19 cellular contexts compared by ENCODE assay signal in the genomic region with DNA sequence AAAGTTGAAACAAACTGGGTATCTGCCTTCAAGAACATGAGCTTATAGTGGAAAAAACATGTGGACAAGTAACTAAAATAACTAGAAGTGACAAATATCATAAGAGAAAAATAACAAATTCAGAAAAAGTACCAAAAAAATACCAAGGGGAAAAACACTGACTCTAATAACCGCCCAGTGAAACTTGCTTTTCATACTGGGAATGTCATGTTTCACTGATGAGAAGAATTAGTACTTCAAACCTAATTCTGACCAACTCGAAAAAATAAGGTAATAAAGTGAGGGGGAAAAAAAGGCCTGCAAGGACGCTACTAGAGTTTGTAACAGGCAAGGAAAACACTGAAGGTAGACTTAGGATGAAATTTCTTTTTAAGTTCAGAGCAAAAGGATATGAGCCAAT.
"Had no signal": no experiment of that assay in that cellular context is flagged by ENCODE, and none has a peak within 500 bp of the region (broad histone marks: within the 10 kb centered on the region; RNA-seq: fewer than 3 reads in every experiment).

No MANE protein-coding gene starts in this region.

- H3K27ac ChIP-seq: brain microvascular endothelial cell, colonic mucosa, thyroid gland had no signal

- H3K4me3 ChIP-seq: colonic mucosa, smooth muscle cell, thyroid gland had no signal

- H3K4me1 ChIP-seq: colonic mucosa, thyroid gland had no signal

- H3K4me3 Mint-ChIP-seq: activated CD4-positive, alpha-beta memory T cell treated with anti-CD3 and anti-CD28 coated beads, Interleukin-2, amount 10 ng/mL, durations not matched to agents 7 days and 5 days; nephron had no signal

- ATAC-seq: left lobe of liver, sciatic nerve had no signal

- DNase-seq: activated CD4-positive, alpha-beta memory T cell treated with anti-CD3 and anti-CD28 coated beads, Interleukin-2, amount 10 ng/mL, durations not matched to agents 7 days and 5 days; activated CD4-positive, alpha-beta T cell treated with anti-CD3 and anti-CD28 coated beads for 48 hours; activated CD4-positive, CD25-positive, alpha-beta regulatory T cell; activated naive CD4-positive, alpha-beta T cell treated with anti-CD3 and anti-CD28 coated beads, Interleukin-2, amount 50 U/mL, for 16 hours; activated T-cell treated with anti-CD3 and anti-CD28 coated beads, Interleukin-2, amount 50 U/mL, for 1 hour; aorta; brain microvascular endothelial cell; central memory CD4-positive, alpha-beta T cell; colonic mucosa; erythroblast; foreskin melanocyte; midbrain; nucleus accumbens; stimulated activated naive CD4-positive, alpha-beta T cell; thyroid gland had no signal

- H3K36me3 ChIP-seq: brain microvascular endothelial cell, colonic mucosa, thyroid gland had no signal

- H3K9me3 ChIP-seq: colonic mucosa, thyroid gland had no signal

- H3K4me1 Mint-ChIP-seq: activated CD4-positive, alpha-beta memory T cell treated with anti-CD3 and anti-CD28 coated beads, Interleukin-2, amount 10 ng/mL, durations not matched to agents 7 days and 5 days; nephron had no signal

- H3K27me3 Mint-ChIP-seq: activated CD4-positive, alpha-beta memory T cell treated with anti-CD3 and anti-CD28 coated beads, Interleukin-2, amount 10 ng/mL, durations not matched to agents 7 days and 5 days had no signal

- H3K27ac Mint-ChIP-seq: activated CD4-positive, alpha-beta memory T cell treated with anti-CD3 and anti-CD28 coated beads, Interleukin-2, amount 10 ng/mL, durations not matched to agents 7 days and 5 days; nephron had no signal

- H3K27me3 ChIP-seq: brain microvascular endothelial cell, colonic mucosa, thyroid gland had no signal
